Comparison of ENCODE assay signal across 1 cellular context in the genomic region with DNA sequence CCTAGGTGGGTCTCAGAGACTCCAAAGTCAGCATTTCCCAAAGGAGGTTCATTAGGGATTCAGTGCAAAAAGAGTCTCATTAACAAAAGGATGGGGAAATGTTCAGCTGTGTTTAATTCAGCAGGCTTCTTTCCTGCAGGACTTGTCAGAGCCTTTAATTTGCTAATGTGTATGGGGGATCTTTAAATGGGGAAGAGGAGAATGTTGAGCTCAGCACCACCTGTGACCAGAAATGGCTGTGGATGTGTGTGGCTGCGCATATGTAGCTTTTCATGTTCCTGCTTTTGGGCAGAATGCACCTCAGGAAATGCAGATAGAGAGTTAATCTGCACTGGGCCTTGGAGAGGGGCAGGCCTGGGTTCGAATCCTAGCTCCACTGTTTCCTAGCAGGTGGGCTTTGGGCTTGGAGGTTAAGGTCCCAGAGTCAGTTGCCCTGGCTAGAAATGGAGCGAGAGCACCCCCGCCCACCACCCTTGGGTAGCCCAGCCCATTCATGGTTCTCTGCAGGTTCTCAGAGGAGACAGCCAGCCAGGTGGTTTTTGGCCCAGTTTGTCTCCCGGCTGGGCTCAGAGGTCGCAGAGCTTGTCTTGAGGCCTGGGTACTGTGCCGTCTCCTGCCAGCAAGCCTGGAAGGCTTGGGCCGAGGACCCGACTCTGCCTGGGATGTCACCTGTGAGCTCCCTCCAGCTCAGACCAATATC.
TF ChIP-seq lines count a peak whose summit lies in the region.

No MANE protein-coding gene starts in this region.

TF ChIP-seq in SK-N-SH, 30 proteins besides CTCF, POLR2A, EP300 and RAD21 (continued from another document):
- TF ChIP-seq EZH2phosphoT487 (IDR thresholded peaks at IDR 0.05; ENCODE audit: borderline replicate concordance, low read depth) (no peak), SMC3 (IDR thresholded peaks at IDR 0.05; ENCODE audit: low read depth, low read length) (no peak), GATA2 (CRISPR knock-in tag; IDR thresholded peaks at IDR 0.05) (no peak), ELF1 (IDR thresholded peaks at IDR 0.05) (no peak)
- TF ChIP-seq, protein P1, sequence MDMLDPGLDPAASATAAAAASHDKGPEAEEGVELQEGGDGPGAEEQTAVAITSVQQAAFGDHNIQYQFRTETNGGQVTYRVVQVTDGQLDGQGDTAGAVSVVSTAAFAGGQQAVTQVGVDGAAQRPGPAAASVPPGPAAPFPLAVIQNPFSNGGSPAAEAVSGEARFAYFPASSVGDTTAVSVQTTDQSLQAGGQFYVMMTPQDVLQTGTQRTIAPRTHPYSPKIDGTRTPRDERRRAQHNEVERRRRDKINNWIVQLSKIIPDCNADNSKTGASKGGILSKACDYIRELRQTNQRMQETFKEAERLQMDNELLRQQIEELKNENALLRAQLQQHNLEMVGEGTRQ (IDR thresholded peaks at IDR 0.05; ENCODE audit: borderline replicate concordance, low read depth, low read length): no peak
- TF ChIP-seq, protein P2, sequence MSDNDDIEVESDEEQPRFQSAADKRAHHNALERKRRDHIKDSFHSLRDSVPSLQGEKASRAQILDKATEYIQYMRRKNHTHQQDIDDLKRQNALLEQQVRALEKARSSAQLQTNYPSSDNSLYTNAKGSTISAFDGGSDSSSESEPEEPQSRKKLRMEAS (IDR thresholded peaks at IDR 0.05; ENCODE audit: low read depth): no peak
- TF ChIP-seq, protein P3, sequence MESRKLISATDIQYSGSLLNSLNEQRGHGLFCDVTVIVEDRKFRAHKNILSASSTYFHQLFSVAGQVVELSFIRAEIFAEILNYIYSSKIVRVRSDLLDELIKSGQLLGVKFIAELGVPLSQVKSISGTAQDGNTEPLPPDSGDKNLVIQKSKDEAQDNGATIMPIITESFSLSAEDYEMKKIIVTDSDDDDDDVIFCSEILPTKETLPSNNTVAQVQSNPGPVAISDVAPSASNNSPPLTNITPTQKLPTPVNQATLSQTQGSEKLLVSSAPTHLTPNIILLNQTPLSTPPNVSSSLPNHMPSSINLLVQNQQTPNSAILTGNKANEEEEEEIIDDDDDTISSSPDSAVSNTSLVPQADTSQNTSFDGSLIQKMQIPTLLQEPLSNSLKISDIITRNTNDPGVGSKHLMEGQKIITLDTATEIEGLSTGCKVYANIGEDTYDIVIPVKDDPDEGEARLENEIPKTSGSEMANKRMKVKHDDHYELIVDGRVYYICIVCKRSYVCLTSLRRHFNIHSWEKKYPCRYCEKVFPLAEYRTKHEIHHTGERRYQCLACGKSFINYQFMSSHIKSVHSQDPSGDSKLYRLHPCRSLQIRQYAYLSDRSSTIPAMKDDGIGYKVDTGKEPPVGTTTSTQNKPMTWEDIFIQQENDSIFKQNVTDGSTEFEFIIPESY (IDR thresholded peaks at IDR 0.05; ENCODE audit: borderline replicate concordance, low read depth): no peak
